12 cellular contexts compared by ENCODE assay signal in genomic region chr19:49921871-49922755, GRCh38. TPM values are rescaled to one million over a fixed set of nuclear protein-coding genes. Genes with fewer than 3 reads are reported as not detected.
A peak's percentile ranks its signal among the peaks of the same experiment; 100 is the strongest.
DNase-seq lines count a peak whose midpoint lies in the region; ATAC-seq, FAIRE-seq and TF ChIP-seq lines count a peak whose summit lies in the region.
"Had no signal": no experiment of that assay in that cellular context is flagged by ENCODE, and none has a peak within 500 bp of the region (broad histone marks: within the 10 kb centered on the region; RNA-seq: fewer than 3 reads in every experiment).

No MANE protein-coding gene starts in this region.

- H2AFZ ChIP-seq in Karpas-422 (ENCODE audit: low read length), result no peak overlapping the region
- no peak overlapping the region for H2AFZ ChIP-seq in K562 (ENCODE audit: low read depth, low read length)
- H2AFZ ChIP-seq: PC-9 had no signal

- CTCF ChIA-PET in CD4-positive, alpha-beta T cell (lab: Charles Lee), result no interaction called here
- CTCF ChIA-PET in K562 (lab: Yijun Ruan, JAX; ENCODE audit: low intra/inter-chr PET ratio), result no interaction called here

- BruUV-seq in K562 (replicated peaks; lab: Mats Ljungman, UMichigan), result no TSS peak

- 87% methylated on average over 18 of the region's 19 CpGs for WGBS in K562 (ENCODE audit: insufficient coverage, low coverage, missing lambda C conversion rate)

- no peak for TF ChIP-seq RAD21 in K562 (CRISPR knock-in tag; conservative IDR thresholded peaks at IDR 0.05 in 1 of 2, IDR thresholded peaks at IDR 0.05 in 1 of 2)

- H3K36me3 ChIP-seq in Karpas-422 (ENCODE audit: insufficient read depth, low read length) (peaks cover 30% of the 10 kb centered on the region), K562 (ENCODE audit: control insufficient read depth, insufficient read depth, low read length) (peaks cover 96% of the 10 kb centered on the region)

- peaks cover 41% of the 10 kb centered on the region for H3K4me1 ChIP-seq in Karpas-422 (ENCODE audit: low read length)
- H3K4me1 ChIP-seq in K562 (replicated peaks in 1 of 2; ENCODE audit: control insufficient read depth in 2 of 2, insufficient read depth in 2 of 2, low read length in 2 of 2), result peaks cover 22 to 45% of the 10 kb centered on the region in 2 experiments

- no peak for FAIRE-seq in K562 (lab: Jason Lieb, UNC)

- no peaks in the 10 kb centered on the region for H3K9me2 ChIP-seq in Karpas-422 (replicated peaks; ENCODE audit: insufficient read depth, low read length)

- H3K9me3 Mint-ChIP-seq in CD4-positive, alpha-beta T cell, result no peaks in the 10 kb centered on the region
- H3K9me3 Mint-ChIP-seq in nephron, result peaks cover 3% of the 10 kb centered on the region
- H3K9me3 Mint-ChIP-seq: activated T-cell treated with anti-CD3 and anti-CD28 coated beads, Interleukin-2, amount 50 U/mL, for 4 hours had no signal

- H3K4me2 ChIP-seq in Karpas-422 (ENCODE audit: low read depth, low read length, poor library complexity, severe bottlenecking) (no peak overlapping the region), K562 (ENCODE audit: insufficient read depth, low read length) (no peak overlapping the region)
- H3K4me2 ChIP-seq: PC-9 had no signal

- no peak for TF ChIP-seq POLR2A in K562 (conservative IDR thresholded peaks at IDR 0.05)

- H3K9me1 ChIP-seq in K562 (ENCODE audit: control insufficient read depth, insufficient read depth, low read length), result peaks cover 9% of the 10 kb centered on the region

- H3K27ac Mint-ChIP-seq in CD4-positive, alpha-beta T cell, result peak overlapping the region; percentile 36
- peak overlapping the region in 2 of 3 experiments; percentile 18 to 44 for H3K27ac Mint-ChIP-seq in nephron

- TF ChIP-seq EP300 in K562 (IDR thresholded peaks at IDR 0.05; ENCODE audit: low read length), result no peak

- in situ Hi-C loops in K562 (cut with MboI) (no loop called here), ACHN (cut with HindIII; ENCODE audit: low pct_ligation_motif_present, low pct_unique_long_range_greater_than_20kb, low sequenced_read_pairs) (no loop called here)

- H3K9ac ChIP-seq in Karpas-422 (ENCODE audit: low read length) (peak overlapping the region; percentile 68; the same call in 1 of the 2 replicates), K562 (ENCODE audit: insufficient read depth in 1 of 2, low read depth in 2 of 2, low read length in 2 of 2) (peak overlapping the region in 1 of 2 experiments; percentile 75; a peak in 1 of 4 replicates)

- H4K20me1 ChIP-seq in Karpas-422 (ENCODE audit: insufficient read depth, low read depth, low read length), result peaks cover 18% of the 10 kb centered on the region; the same call in 1 of the 2 replicates
- H4K20me1 ChIP-seq in K562 (replicated peaks; ENCODE audit: control insufficient read depth, insufficient read depth, low read length), result peaks cover 28% of the 10 kb centered on the region

- H3K27ac ChIP-seq in CD4-positive, alpha-beta T cell (ENCODE audit: low read depth, low read length), result no peak overlapping the region
- H3K27ac ChIP-seq in Karpas-422 (ENCODE audit: low read length) (peak overlapping the region; percentile 91), K562 (ENCODE audit: extremely low read depth, low read depth, low read length) (no peak overlapping the region; the same call in 2 of the 3 replicates)
- H3K27ac ChIP-seq: esophagus squamous epithelium, PC-9 had no signal

- H3K36me3 Mint-ChIP-seq in CD4-positive, alpha-beta T cell (ENCODE audit: low read depth), result peaks cover 60% of the 10 kb centered on the region
- H3K36me3 Mint-ChIP-seq in nephron (ENCODE audit: low read depth), result peaks cover 45% of the 10 kb centered on the region

- no peaks in the 10 kb centered on the region for H3K27me3 Mint-ChIP-seq in CD4-positive, alpha-beta T cell
- no peaks in the 10 kb centered on the region for H3K27me3 Mint-ChIP-seq in nephron (ENCODE audit: low read depth)

- no peak overlapping the region for H3K4me3 Mint-ChIP-seq in CD4-positive, alpha-beta T cell
- no peak overlapping the region for H3K4me3 Mint-ChIP-seq in nephron
- H3K4me3 Mint-ChIP-seq: activated T-cell treated with anti-CD3 and anti-CD28 coated beads, Interleukin-2, amount 50 U/mL, for 4 hours had no signal

- POLR2A ChIA-PET in CD4-positive, alpha-beta T cell (lab: Charles Lee), result no interaction called here
- POLR2A ChIA-PET in K562 (lab: Yijun Ruan, JAX), result interaction anchor here (0.6 to 1.2 kb wide), 5 partner anchors 8 to 797 kb away, joined by 3 to 6 read pairs (median 4); no protein-coding TSS in a partner anchor

- H3K79me2 ChIP-seq in Karpas-422 (ENCODE audit: low read length), result peaks cover 83% of the 10 kb centered on the region
- peaks cover 95% of the 10 kb centered on the region for H3K79me2 ChIP-seq in K562 (ENCODE audit: control insufficient read depth, insufficient read depth, low read length)

- peaks cover 14% of the 10 kb centered on the region for H3K4me1 Mint-ChIP-seq in CD4-positive, alpha-beta T cell (ENCODE audit: low read depth)
- peaks cover 34% of the 10 kb centered on the region for H3K4me1 Mint-ChIP-seq in nephron

- H3K9me3 ChIP-seq in CD4-positive, alpha-beta T cell (ENCODE audit: control insufficient read depth, low read length), result no peaks in the 10 kb centered on the region
- no peaks in the 10 kb centered on the region for H3K9me3 ChIP-seq in Karpas-422 (ENCODE audit: low read length)
- H3K9me3 ChIP-seq in K562 (replicated peaks; ENCODE audit: control insufficient read depth, insufficient read depth, low read depth, low read length), result no peaks in the 10 kb centered on the region
- H3K9me3 ChIP-seq: esophagus squamous epithelium had no signal

- H3K4me3 ChIP-seq in Karpas-422 (ENCODE audit: low read length) (no peak overlapping the region), K562 (no peak overlapping the region)
- H3K4me3 ChIP-seq: esophagus squamous epithelium, PC-9 had no signal

- intact Hi-C loops in CD4-positive, alpha-beta T cell (cut with DNase I, micrococcal nuclease), result no loop called here
- intact Hi-C loops in K562 (cut with micrococcal nuclease), result no loop called here

- no peak for ATAC-seq in CD4-positive, alpha-beta T cell (ENCODE audit: poor library complexity)
- ATAC-seq in K562 (no peak), GM21367 (IDR thresholded peaks at IDR 0.05; ENCODE audit: unreplicated experiment) (no peak), GM21447 (IDR thresholded peaks at IDR 0.05; ENCODE audit: unreplicated experiment) (no peak), GM21723 (IDR thresholded peaks at IDR 0.05; ENCODE audit: unreplicated experiment) (no peak)

- no peak for TF ChIP-seq CTCF in CD4-positive, alpha-beta T cell (IDR thresholded peaks at IDR 0.05)
- no peak for TF ChIP-seq CTCF in K562 (IDR thresholded peaks at IDR 0.05 in 2 of 3, conservative IDR thresholded peaks at IDR 0.05 in 1 of 3; ENCODE audit: insufficient read depth in 2 of 3, low read depth in 1 of 3, low read length in 3 of 3)
- TF ChIP-seq CTCF in nephron (IDR thresholded peaks at IDR 0.05; ENCODE audit: unreplicated experiment in 3 of 3), result no peak

- DNase-seq in CD4-positive, alpha-beta T cell, result no peak
- DNase-seq in Karpas-422 (no peak), K562 (ENCODE audit: extremely low read depth in 1 of 4, low spot score in 3 of 4) (no peak), ACHN (no peak)
- DNase-seq: activated T-cell treated with anti-CD3 and anti-CD28 coated beads, Interleukin-2, amount 50 U/mL, for 4 hours; esophagus squamous epithelium; GF-D8; PC-9 had no signal

- no peaks in the 10 kb centered on the region for H3K27me3 ChIP-seq in CD4-positive, alpha-beta T cell (ENCODE audit: control insufficient read depth, insufficient read depth, low read length)
- H3K27me3 ChIP-seq in Karpas-422 (ENCODE audit: low read length) (no peaks in the 10 kb centered on the region), K562 (ENCODE audit: control insufficient read depth in 2 of 2, insufficient read depth in 2 of 2, low read length in 2 of 2) (no peaks in the 10 kb centered on the region)
- H3K27me3 ChIP-seq: esophagus squamous epithelium had no signal

RNA-seq across cellular contexts. Expression of gene ATF5, which starts 6.9 kb away (rescaled TPM):
- total RNA-seq in CD4-positive, alpha-beta T cell, result 10 to 100 TPM; 16.3 to 19.1 TPM
- total RNA-seq in Karpas-422 (2014; rRNA removed; shearing (Covaris generic); ENCODE audit: low replicate concordance), result 454 and 537 TPM in 2 replicates
- total RNA-seq in K562 (2011; cell fraction: chromatin; rRNA removed; ENCODE audit: low replicate concordance), result 9.2 and 9.5 TPM in 2 replicates
- total RNA-seq in K562 (2011; cell fraction: nucleolus; rRNA removed), result 5.7 and 9.2 TPM in 2 replicates
- 10.9 and 12.4 TPM in 2 replicates for total RNA-seq in K562 (2011; cell fraction: nucleoplasm; rRNA removed)
- total RNA-seq in K562 (2014; rRNA removed) (20.5 and 21.7 TPM in 2 replicates), K562 (2014; rRNA removed; fragmentation: Illumina TruSeq; extraction: Trizol) (10.8 and 11.1 TPM in 2 replicates), K562 (2015; rRNA removed; fragmentation: Illumina TruSeq; extraction: Trizol) (11.1 and 13.0 TPM in 2 replicates), K562 (2021) (52.4 and 57.6 TPM in 2 replicates)
- polyA plus RNA-seq in K562 (2011; rRNA removed) (3.0 and 5.9 TPM in 2 replicates), K562 (2014; fragmentation: Illumina TruSeq; extraction: Trizol) (30.7 and 53.3 TPM in 2 replicates), K562 (2014; fragmentation: Nextera tagmentation; extraction: Ambion mirVana) (1 to 10 TPM; 3.8 to 5.2 TPM), K562 (2014; rRNA removed) (39.6 and 42.8 TPM in 2 replicates)
- polyA plus RNA-seq in K562 (2011; cell fraction: cytosol; rRNA removed), result 4.5 and 8.9 TPM in 2 replicates
- polyA plus RNA-seq in K562 (2011; cell fraction: nucleus; rRNA removed), result 6.4 and 6.8 TPM in 2 replicates
- polyA plus RNA-seq in K562 (2012), result 38.4 and 739 TPM in 2 replicates
- polyA minus RNA-seq in K562 (2011; rRNA and poly(A)+ RNA removed), result 0.74 and 1.9 TPM in 2 replicates
- polyA minus RNA-seq in K562 (2011; cell fraction: cytosol; rRNA and poly(A)+ RNA removed), result 2.4 and 4.5 TPM in 2 replicates
- polyA minus RNA-seq in K562 (2011; cell fraction: nucleus; rRNA and poly(A)+ RNA removed), result 0.54 and 0.89 TPM in 2 replicates

RNA-seq across cellular contexts. Expression of gene NUP62, which starts 7.2 kb away (rescaled TPM):
- 10 to 100 TPM; 19.2 to 21.7 TPM for total RNA-seq in CD4-positive, alpha-beta T cell
- total RNA-seq in Karpas-422 (2014; rRNA removed; shearing (Covaris generic); ENCODE audit: low replicate concordance), result 35.0 and 37.9 TPM in 2 replicates
- total RNA-seq in K562 (2011; cell fraction: chromatin; rRNA removed; ENCODE audit: low replicate concordance), result 61.1 and 124 TPM in 2 replicates
- 57.5 and 59.2 TPM in 2 replicates for total RNA-seq in K562 (2011; cell fraction: nucleolus; rRNA removed)
- 77.8 and 90.7 TPM in 2 replicates for total RNA-seq in K562 (2011; cell fraction: nucleoplasm; rRNA removed)
- total RNA-seq in K562 (2014; rRNA removed), result 78.5 and 101 TPM in 2 replicates
- total RNA-seq in K562 (2014; rRNA removed; fragmentation: Illumina TruSeq; extraction: Trizol), result 49.1 and 51.3 TPM in 2 replicates
- total RNA-seq in K562 (2015; rRNA removed; fragmentation: Illumina TruSeq; extraction: Trizol), result 68.0 and 70.2 TPM in 2 replicates
- total RNA-seq in K562 (2021), result 109 and 118 TPM in 2 replicates
- 20.8 and 27.4 TPM in 2 replicates for polyA plus RNA-seq in K562 (2011; rRNA removed)
- polyA plus RNA-seq in K562 (2011; cell fraction: cytosol; rRNA removed), result 24.2 and 45.3 TPM in 2 replicates
- 21.8 and 35.3 TPM in 2 replicates for polyA plus RNA-seq in K562 (2011; cell fraction: nucleus; rRNA removed)
- 51.8 and 87.1 TPM in 2 replicates for polyA plus RNA-seq in K562 (2012)
- polyA plus RNA-seq in K562 (2014; fragmentation: Illumina TruSeq; extraction: Trizol), result 89.2 and 102 TPM in 2 replicates
- polyA plus RNA-seq in K562 (2014; fragmentation: Nextera tagmentation; extraction: Ambion mirVana), result 10 to 100 TPM; 16.9 to 20.7 TPM
- 66.0 and 71.8 TPM in 2 replicates for polyA plus RNA-seq in K562 (2014; rRNA removed)
- polyA minus RNA-seq in K562 (2011; rRNA and poly(A)+ RNA removed), result 14.2 and 15.0 TPM in 2 replicates
- 25.2 and 30.2 TPM in 2 replicates for polyA minus RNA-seq in K562 (2011; cell fraction: cytosol; rRNA and poly(A)+ RNA removed)
- polyA minus RNA-seq in K562 (2011; cell fraction: nucleus; rRNA and poly(A)+ RNA removed), result 12.9 and 13.6 TPM in 2 replicates

RNA-seq across cellular contexts. Expression of gene IL4I1, which starts 25.4 kb away (rescaled TPM):
- 1 to 10 TPM; 4.7 to 5.4 TPM for total RNA-seq in CD4-positive, alpha-beta T cell
- not detected in 2 replicates for total RNA-seq in Karpas-422 (2014; rRNA removed; shearing (Covaris generic); ENCODE audit: low replicate concordance)
- 0.93 TPM in 1 of 2 replicates, not detected in the other for total RNA-seq in K562 (2011; cell fraction: chromatin; rRNA removed; ENCODE audit: low replicate concordance)
- total RNA-seq in K562 (2011; cell fraction: nucleolus; rRNA removed), result 1.8 TPM in 2 replicates
- total RNA-seq in K562 (2011; cell fraction: nucleoplasm; rRNA removed), result 0.37 and 0.46 TPM in 2 replicates
- total RNA-seq in K562 (2014; rRNA removed), result 0.90 and 0.95 TPM in 2 replicates
- 0.33 TPM in 1 of 2 replicates, not detected in the other for total RNA-seq in K562 (2014; rRNA removed; fragmentation: Illumina TruSeq; extraction: Trizol)
- total RNA-seq in K562 (2015; rRNA removed; fragmentation: Illumina TruSeq; extraction: Trizol), result 0.19 and 0.43 TPM in 2 replicates
- 0.55 and 0.76 TPM in 2 replicates for total RNA-seq in K562 (2021)
- polyA plus RNA-seq in K562 (2011; rRNA removed), result 0.06 and 0.31 TPM in 2 replicates
- polyA plus RNA-seq in K562 (2011; cell fraction: cytosol; rRNA removed), result 0.04 and 0.36 TPM in 2 replicates
- polyA plus RNA-seq in K562 (2011; cell fraction: nucleus; rRNA removed), result 0.24 and 0.27 TPM in 2 replicates
- 0.50 and 0.56 TPM in 2 replicates for polyA plus RNA-seq in K562 (2012)
- 0.15 TPM in 1 of 2 replicates, not detected in the other for polyA plus RNA-seq in K562 (2014; fragmentation: Illumina TruSeq; extraction: Trizol)
- polyA plus RNA-seq in K562 (2014; fragmentation: Nextera tagmentation; extraction: Ambion mirVana), result under 1 TPM in 1 of 2 experiments, not detected in 1; 0.13 TPM
- 0.09 and 0.44 TPM in 2 replicates for polyA plus RNA-seq in K562 (2014; rRNA removed)
- 0.11 TPM in 1 of 2 replicates, not detected in the other for polyA minus RNA-seq in K562 (2011; rRNA and poly(A)+ RNA removed)
- 0.67 and 0.73 TPM in 2 replicates for polyA minus RNA-seq in K562 (2011; cell fraction: cytosol; rRNA and poly(A)+ RNA removed)
- 0.67 and 0.81 TPM in 2 replicates for polyA minus RNA-seq in K562 (2011; cell fraction: nucleus; rRNA and poly(A)+ RNA removed)
- total RNA-seq: PC-9 had no signal

RNA-seq across cellular contexts. Expression of gene SIGLEC11, which starts 38.9 kb away (rescaled TPM):
- under 1 TPM in 1 of 2 experiments, not detected in 1; 0.08 TPM for total RNA-seq in CD4-positive, alpha-beta T cell
- 0.87 TPM in 1 of 2 replicates, not detected in the other for total RNA-seq in Karpas-422 (2014; rRNA removed; shearing (Covaris generic); ENCODE audit: low replicate concordance)
- total RNA-seq in K562 (2011; cell fraction: chromatin; rRNA removed; ENCODE audit: low replicate concordance), result not detected in 2 replicates
- not detected in 2 replicates for total RNA-seq in K562 (2011; cell fraction: nucleolus; rRNA removed)
- total RNA-seq in K562 (2011; cell fraction: nucleoplasm; rRNA removed), result not detected in 2 replicates
- total RNA-seq in K562 (2014; rRNA removed) (not detected in 2 replicates), K562 (2014; rRNA removed; fragmentation: Illumina TruSeq; extraction: Trizol) (not detected in 2 replicates), K562 (2015; rRNA removed; fragmentation: Illumina TruSeq; extraction: Trizol) (not detected in 2 replicates), K562 (2021) (not detected in 2 replicates)
- polyA plus RNA-seq in K562 (2011; rRNA removed) (not detected in 2 replicates), K562 (2014; fragmentation: Illumina TruSeq; extraction: Trizol) (not detected in 2 replicates), K562 (2014; fragmentation: Nextera tagmentation; extraction: Ambion mirVana) (not detected), K562 (2014; rRNA removed) (not detected in 2 replicates)
- not detected in 2 replicates for polyA plus RNA-seq in K562 (2011; cell fraction: cytosol; rRNA removed)
- 0.04 TPM in 1 of 2 replicates, not detected in the other for polyA plus RNA-seq in K562 (2011; cell fraction: nucleus; rRNA removed)
- not detected in 2 replicates for polyA plus RNA-seq in K562 (2012)
- polyA minus RNA-seq in K562 (2011; rRNA and poly(A)+ RNA removed), result not detected in 2 replicates
- not detected in 2 replicates for polyA minus RNA-seq in K562 (2011; cell fraction: cytosol; rRNA and poly(A)+ RNA removed)
- not detected in 2 replicates for polyA minus RNA-seq in K562 (2011; cell fraction: nucleus; rRNA and poly(A)+ RNA removed)
- total RNA-seq: activated T-cell treated with anti-CD3 and anti-CD28 coated beads, Interleukin-2, amount 50 U/mL, for 4 hours; PC-9 had no signal

RNA-seq across cellular contexts. Expression of gene TBC1D17, which starts 44.6 kb away (rescaled TPM):
- 10 to 100 TPM; 35.5 to 35.8 TPM for total RNA-seq in CD4-positive, alpha-beta T cell
- total RNA-seq in Karpas-422 (2014; rRNA removed; shearing (Covaris generic); ENCODE audit: low replicate concordance), result 13.6 and 17.8 TPM in 2 replicates
- 34.8 and 78.7 TPM in 2 replicates for total RNA-seq in K562 (2011; cell fraction: chromatin; rRNA removed; ENCODE audit: low replicate concordance)
- 40.9 and 43.4 TPM in 2 replicates for total RNA-seq in K562 (2011; cell fraction: nucleolus; rRNA removed)
- total RNA-seq in K562 (2011; cell fraction: nucleoplasm; rRNA removed), result 33.2 and 34.5 TPM in 2 replicates
- 3.8 and 6.8 TPM in 2 replicates for total RNA-seq in K562 (2014; rRNA removed)
- total RNA-seq in K562 (2014; rRNA removed; fragmentation: Illumina TruSeq; extraction: Trizol), result 2.6 and 3.2 TPM in 2 replicates
- 2.4 and 3.5 TPM in 2 replicates for total RNA-seq in K562 (2015; rRNA removed; fragmentation: Illumina TruSeq; extraction: Trizol)
- 14.2 and 16.0 TPM in 2 replicates for total RNA-seq in K562 (2021)
- polyA plus RNA-seq in K562 (2011; rRNA removed), result 7.4 and 10.5 TPM in 2 replicates
- polyA plus RNA-seq in K562 (2011; cell fraction: cytosol; rRNA removed), result 8.7 and 14.7 TPM in 2 replicates
- polyA plus RNA-seq in K562 (2011; cell fraction: nucleus; rRNA removed), result 33.2 and 48.4 TPM in 2 replicates
- 15.8 and 16.9 TPM in 2 replicates for polyA plus RNA-seq in K562 (2012)
- 8.7 and 11.7 TPM in 2 replicates for polyA plus RNA-seq in K562 (2014; fragmentation: Illumina TruSeq; extraction: Trizol)
- polyA plus RNA-seq in K562 (2014; fragmentation: Nextera tagmentation; extraction: Ambion mirVana), result under 1 TPM; 0.42 to 0.46 TPM
- polyA plus RNA-seq in K562 (2014; rRNA removed), result 14.7 and 18.2 TPM in 2 replicates
- 5.7 and 7.2 TPM in 2 replicates for polyA minus RNA-seq in K562 (2011; rRNA and poly(A)+ RNA removed)
- polyA minus RNA-seq in K562 (2011; cell fraction: cytosol; rRNA and poly(A)+ RNA removed), result 9.1 and 9.2 TPM in 2 replicates
- polyA minus RNA-seq in K562 (2011; cell fraction: nucleus; rRNA and poly(A)+ RNA removed), result 12.3 and 15.3 TPM in 2 replicates
